ENCODE assay signal across 14 cellular contexts in genomic region chr14:97833291-97833690, GRCh38.
DNase-seq lines count a peak whose midpoint lies in the region; ATAC-seq and TF ChIP-seq lines count a peak whose summit lies in the region.
"Had no signal": no experiment of that assay in that cellular context is flagged by ENCODE, and none has a peak within 500 bp of the region (broad histone marks: within the 10 kb centered on the region; RNA-seq: fewer than 3 reads in every experiment).

No MANE protein-coding gene starts in this region.

- no peaks in the 10 kb centered on the region for H3K36me3 ChIP-seq in neural progenitor cell
- H3K36me3 ChIP-seq: BLaER1 treated with 17β-estradiol and CSF1 and Interleukin-3, amounts not matched to agents 10 nM and 100 nM had no signal

- ATAC-seq in HG02884 (IDR thresholded peaks at IDR 0.05; ENCODE audit: unreplicated experiment) (no peak), HG02642 (IDR thresholded peaks at IDR 0.05; ENCODE audit: poor library complexity, unreplicated experiment) (no peak)
- ATAC-seq: GM12878, HCT116 had no signal

- peak; percentile 72 for DNase-seq in D341Med (ENCODE audit: low spot score)
- peak; percentile 77 for DNase-seq in NCI-H2171 (lab: John Stamatoyannopoulos, UW)
- peak; percentile 95 for DNase-seq in NCI-H82 treated with DMSO at 0.1 percent for 48 hours (lab: John Stamatoyannopoulos, UW; ENCODE audit: unreplicated experiment)
- DNase-seq in neural progenitor cell (ENCODE audit: low spot score) = peak; percentile 21
- no peak for DNase-seq in NCI-H2196 treated with DMSO at 0.1 percent for 48 hours (lab: John Stamatoyannopoulos, UW; ENCODE audit: unreplicated experiment)
- DNase-seq: ACHN; CD4-positive, CD25-positive, alpha-beta regulatory T cell; DMS79; GM23248 had no signal

- no peaks in the 10 kb centered on the region for H3K36me3 Mint-ChIP-seq in neural progenitor cell
- H3K36me3 Mint-ChIP-seq: CD4-positive, CD25-positive, alpha-beta regulatory T cell had no signal

- H3K4me2 ChIP-seq in neural progenitor cell = peak overlapping the region; percentile 3
- H3K4me2 ChIP-seq: BLaER1 treated with 17β-estradiol and CSF1 and Interleukin-3, amounts not matched to agents 10 nM and 100 nM had no signal

- H4K20me1 ChIP-seq in neural progenitor cell (ENCODE audit: low read depth) = no peaks in the 10 kb centered on the region
- H4K20me1 ChIP-seq: BLaER1 treated with 17β-estradiol and CSF1 and Interleukin-3, amounts not matched to agents 10 nM and 100 nM had no signal

- H3K9ac ChIP-seq in neural progenitor cell = no peak overlapping the region
- H3K9ac ChIP-seq: BLaER1 treated with 17β-estradiol and CSF1 and Interleukin-3, amounts not matched to agents 10 nM and 100 nM; GM23248 had no signal

- TF ChIP-seq CTCF in neural progenitor cell (IDR thresholded peaks at IDR 0.05) = no peak

- H3K27ac ChIP-seq in neural progenitor cell = no peak overlapping the region
- H3K27ac ChIP-seq: BLaER1 treated with 17β-estradiol and CSF1 and Interleukin-3, amounts not matched to agents 10 nM and 100 nM; GM23248 had no signal

- H3K4me1 ChIP-seq in neural progenitor cell = peaks cover 4% of the 10 kb centered on the region
- H3K4me1 ChIP-seq: BLaER1 treated with 17β-estradiol and CSF1 and Interleukin-3, amounts not matched to agents 10 nM and 100 nM had no signal

- H3K4me3 ChIP-seq in neural progenitor cell = no peak overlapping the region
- H3K4me3 ChIP-seq: BLaER1 treated with 17β-estradiol and CSF1 and Interleukin-3, amounts not matched to agents 10 nM and 100 nM; GM12878; GM23248 had no signal

- H3K79me2 ChIP-seq in neural progenitor cell (ENCODE audit: low read depth) = no peaks in the 10 kb centered on the region

- no peaks in the 10 kb centered on the region for H3K9me3 Mint-ChIP-seq in neural progenitor cell

- no peak overlapping the region for H2AFZ ChIP-seq in neural progenitor cell (replicated peaks)
- H2AFZ ChIP-seq: GM23248 had no signal

- H3K27me3 ChIP-seq in neural progenitor cell = no peaks in the 10 kb centered on the region
- H3K27me3 ChIP-seq: BLaER1 treated with 17β-estradiol and CSF1 and Interleukin-3, amounts not matched to agents 10 nM and 100 nM had no signal

- H3K27ac Mint-ChIP-seq in neural progenitor cell = no peak overlapping the region
- H3K27ac Mint-ChIP-seq: CD4-positive, CD25-positive, alpha-beta regulatory T cell had no signal

- H3K27me3 Mint-ChIP-seq in neural progenitor cell (ENCODE audit: insufficient read depth, low read depth) = peaks cover 13% of the 10 kb centered on the region

- no peak overlapping the region for H3K4me3 Mint-ChIP-seq in neural progenitor cell
- H3K4me3 Mint-ChIP-seq: CD4-positive, CD25-positive, alpha-beta regulatory T cell had no signal

- H3K9me3 ChIP-seq in neural progenitor cell (ENCODE audit: low read depth) = no peaks in the 10 kb centered on the region
- H3K9me3 ChIP-seq: BLaER1 treated with 17β-estradiol and CSF1 and Interleukin-3, amounts not matched to agents 10 nM and 100 nM had no signal

- peaks cover 3% of the 10 kb centered on the region for H3K4me1 Mint-ChIP-seq in neural progenitor cell

- H3F3A ChIP-seq in neural progenitor cell (ENCODE audit: low read depth) = no peaks in the 10 kb centered on the region
